8 cellular contexts compared by ENCODE assay signal in genomic region chr19:35318679-35319448, GRCh38. TPM values are rescaled to one million over a fixed set of nuclear protein-coding genes. Genes with fewer than 3 reads are reported as not detected.
DNase-seq lines count a peak whose midpoint lies in the region; ATAC-seq lines count a peak whose summit lies in the region.

No MANE protein-coding gene starts in this region.

- peaks cover 5% of the 10 kb centered on the region for H3K9me3 Mint-ChIP-seq in activated T-cell treated with anti-CD3 and anti-CD28 coated beads, Interleukin-2, amount 50 U/mL, for 4 hours

- H3K4me1 Mint-ChIP-seq in activated T-cell treated with anti-CD3 and anti-CD28 coated beads, Interleukin-2, amount 50 U/mL, for 4 hours (ENCODE audit: low read depth), result peaks cover 9% of the 10 kb centered on the region

- H3K36me3 Mint-ChIP-seq in activated T-cell treated with anti-CD3 and anti-CD28 coated beads, Interleukin-2, amount 50 U/mL, for 4 hours (ENCODE audit: insufficient read depth), result no peaks in the 10 kb centered on the region

- DNase-seq in activated T-cell treated with anti-CD3 and anti-CD28 coated beads, Interleukin-2, amount 50 U/mL, for 4 hours, result no peak
- no peak for DNase-seq in activated T-cell treated with anti-CD3 and anti-CD28 coated beads for 4 hours
- DNase-seq in amygdala (lab: John Stamatoyannopoulos, UW), result peak in 47 of 56 donors; percentile 14 to 90 (median 63)
- peak; percentile 72 for DNase-seq in kidney glomerular epithelial cell (lab: John Stamatoyannopoulos, UW)
- peak; percentile 33 to 93 (median 73) for DNase-seq in substantia nigra (lab: John Stamatoyannopoulos, UW)
- no peak for DNase-seq in cerebellum (ENCODE audit: low spot score)
- no peak for DNase-seq in NCI-H2107 treated with DMSO at 0.1 percent for 48 hours (lab: John Stamatoyannopoulos, UW; ENCODE audit: unreplicated experiment)

- peak; percentile 32 to 37 for ATAC-seq in activated T-cell treated with anti-CD3 and anti-CD28 coated beads, Interleukin-2, amount 50 U/mL, for 4 hours
- no peak for ATAC-seq in HG03159 (IDR thresholded peaks at IDR 0.05; ENCODE audit: unreplicated experiment)

- H3K27ac ChIP-seq in substantia nigra (ENCODE audit: low read depth, low read length, poor library complexity, severe bottlenecking), result peak overlapping the region; percentile 82

- H3K4me3 Mint-ChIP-seq in activated T-cell treated with anti-CD3 and anti-CD28 coated beads, Interleukin-2, amount 50 U/mL, for 4 hours, result no peak overlapping the region

- peaks cover 7% of the 10 kb centered on the region for H3K27me3 Mint-ChIP-seq in activated T-cell treated with anti-CD3 and anti-CD28 coated beads, Interleukin-2, amount 50 U/mL, for 4 hours (ENCODE audit: low read depth)

RNA-seq across cellular contexts. Expression of gene CD22, which starts 10.1 kb away (rescaled TPM):
- total RNA-seq in activated T-cell treated with anti-CD3 and anti-CD28 coated beads, Interleukin-2, amount 50 U/mL, for 4 hours, result 1 to 10 TPM; 1.3 to 5.2 (median 1.4) TPM
- total RNA-seq in cerebellum, result not detected

RNA-seq across cellular contexts. Expression of gene MAG, which starts 26.9 kb away (rescaled TPM):
- total RNA-seq in activated T-cell treated with anti-CD3 and anti-CD28 coated beads, Interleukin-2, amount 50 U/mL, for 4 hours, result under 1 TPM in 1 of 3 donors, not detected in 2; 0.29 TPM
- total RNA-seq in cerebellum, result 0.91 TPM

RNA-seq across cellular contexts. Expression of gene FFAR1, which starts 28.8 kb away (rescaled TPM):
- not detected for total RNA-seq in activated T-cell treated with anti-CD3 and anti-CD28 coated beads, Interleukin-2, amount 50 U/mL, for 4 hours
- not detected for total RNA-seq in cerebellum

RNA-seq across cellular contexts. Expression of gene HAMP, which starts 36.5 kb away (rescaled TPM):
- under 1 TPM; 0.58 to 0.81 (median 0.60) TPM for total RNA-seq in activated T-cell treated with anti-CD3 and anti-CD28 coated beads, Interleukin-2, amount 50 U/mL, for 4 hours
- not detected for total RNA-seq in cerebellum

RNA-seq across cellular contexts. Expression of gene FFAR3, which starts 39.4 kb away (rescaled TPM):
- under 1 TPM; 0.30 to 0.91 (median 0.61) TPM for total RNA-seq in activated T-cell treated with anti-CD3 and anti-CD28 coated beads, Interleukin-2, amount 50 U/mL, for 4 hours
- not detected for total RNA-seq in cerebellum

Comparison
In these comparisons a context has a peak if more than half of its experiments do, and no peak if none do; other contexts are left out.
1. DNase-seq: peak in amygdala (47 of 56), kidney glomerular epithelial cell (single experiment) and substantia nigra (49 of 49); none in activated T-cell treated with anti-CD3 and anti-CD28 coated beads, Interleukin-2, amount 50 U/mL, for 4 hours (single experiment), activated T-cell treated with anti-CD3 and anti-CD28 coated beads for 4 hours (single experiment), cerebellum (single experiment) and NCI-H2107 treated with DMSO at 0.1 percent for 48 hours (single experiment).